ENCODE assay signal across 1 cellular context in the genomic region with DNA sequence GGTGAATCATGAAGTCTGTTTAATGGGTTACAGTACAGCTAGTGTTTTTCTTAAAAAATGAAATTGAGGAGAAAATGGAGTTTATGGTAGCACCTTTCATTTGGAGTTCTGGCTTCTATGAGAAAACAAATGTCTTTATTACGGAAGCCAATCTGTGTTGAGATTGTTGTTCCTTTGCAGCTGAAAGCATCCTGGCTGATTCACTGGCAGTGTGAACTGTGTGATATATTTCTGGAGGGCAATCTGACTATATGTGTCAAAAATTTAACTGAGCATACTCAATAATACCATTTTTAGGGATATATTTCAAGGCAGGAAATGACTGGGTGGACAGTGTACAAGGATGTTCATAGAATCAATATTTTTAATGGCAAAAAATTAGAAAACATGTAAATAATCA.
TF ChIP-seq lines count a peak whose summit lies in the region.

No MANE protein-coding gene starts in this region.

TF ChIP-seq in IMR-90, 13 proteins besides CTCF, POLR2A, EP300 and RAD21:
- no peak for TF ChIP-seq SMC3 (IDR thresholded peaks at IDR 0.05; ENCODE audit: low read depth, low read length)
- TF ChIP-seq MAZ (IDR thresholded peaks at IDR 0.05; ENCODE audit: borderline replicate concordance, low read depth, low read length): no peak
- TF ChIP-seq, protein P1, sequence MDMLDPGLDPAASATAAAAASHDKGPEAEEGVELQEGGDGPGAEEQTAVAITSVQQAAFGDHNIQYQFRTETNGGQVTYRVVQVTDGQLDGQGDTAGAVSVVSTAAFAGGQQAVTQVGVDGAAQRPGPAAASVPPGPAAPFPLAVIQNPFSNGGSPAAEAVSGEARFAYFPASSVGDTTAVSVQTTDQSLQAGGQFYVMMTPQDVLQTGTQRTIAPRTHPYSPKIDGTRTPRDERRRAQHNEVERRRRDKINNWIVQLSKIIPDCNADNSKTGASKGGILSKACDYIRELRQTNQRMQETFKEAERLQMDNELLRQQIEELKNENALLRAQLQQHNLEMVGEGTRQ (IDR thresholded peaks at IDR 0.05; ENCODE audit: low read depth, low read length): no peak
- no peak for TF ChIP-seq BHLHE40 (IDR thresholded peaks at IDR 0.05; ENCODE audit: low read depth, low read length)
TF ChIP-seq in IMR-90: peak in this region for 0.
